ENCODE assay signal across 15 cellular contexts in the genomic region with DNA sequence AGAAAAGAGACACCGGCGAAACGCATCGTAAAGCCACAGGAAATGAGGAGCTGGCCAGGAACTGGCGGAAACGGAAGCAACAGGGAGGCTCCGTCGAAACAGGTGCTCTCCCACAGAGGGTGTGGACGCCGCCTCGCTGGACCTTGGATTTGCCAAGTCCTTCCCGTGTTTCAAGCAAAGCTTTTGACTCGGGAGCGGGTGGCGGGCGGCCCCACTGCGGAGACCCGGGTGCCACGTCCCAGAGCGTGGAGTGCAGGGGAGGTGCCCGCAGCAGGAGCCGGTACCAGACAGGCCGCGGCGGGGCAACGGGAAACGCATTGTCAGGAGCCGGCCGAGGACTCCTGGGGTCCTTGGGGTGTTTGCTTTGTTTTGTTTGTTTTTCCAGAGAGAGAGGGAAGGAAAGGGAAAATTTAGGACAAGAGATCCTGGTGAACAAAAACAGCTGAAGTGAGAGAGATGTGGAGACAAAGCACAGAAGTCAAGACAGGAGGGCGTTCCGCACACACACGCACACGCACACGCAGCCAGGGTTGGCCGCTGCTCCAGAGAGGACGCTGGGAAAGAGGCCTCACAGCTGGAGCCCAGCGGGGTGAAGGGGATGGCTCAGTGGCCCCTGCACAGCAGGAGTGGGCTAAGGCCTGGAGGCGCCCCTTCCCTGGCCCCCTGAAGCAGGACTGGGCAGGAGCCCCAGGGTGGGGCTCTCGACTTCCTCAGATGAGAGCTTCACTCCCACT. TPM values are rescaled to one million over a fixed set of nuclear protein-coding genes. Genes with fewer than 3 reads are reported as not detected.
A peak's percentile ranks its signal among the peaks of the same experiment; 100 is the strongest.
DNase-seq lines count a peak whose midpoint lies in the region; ATAC-seq and TF ChIP-seq lines count a peak whose summit lies in the region.
"Had no signal": no experiment of that assay in that cellular context is flagged by ENCODE, and none has a peak within 500 bp of the region (broad histone marks: within the 10 kb centered on the region; RNA-seq: fewer than 3 reads in every experiment).

No MANE protein-coding gene starts in this region.

- intact Hi-C loops in activated CD8-positive, alpha-beta T cell treated with anti-CD3 and anti-CD28 coated beads for 36 hours (cut with micrococcal nuclease) = no loop called here
- intact Hi-C loops in CD8-positive, alpha-beta T cell (cut with DNase I, micrococcal nuclease) = no loop called here
- intact Hi-C loops in mucosa of descending colon (cut with DNase I, micrococcal nuclease) = no loop called here

- ATAC-seq in activated CD8-positive, alpha-beta T cell treated with anti-CD3 and anti-CD28 coated beads, Interleukin-2, amount 10 ng/mL, durations not matched to agents 7 days and 5 days = no peak
- no peak for ATAC-seq in activated CD8-positive, alpha-beta T cell treated with anti-CD3 and anti-CD28 coated beads for 36 hours
- no peak for ATAC-seq in CD8-positive, alpha-beta T cell
- ATAC-seq in mucosa of descending colon = peak; percentile 40
- ATAC-seq: Panc1, Right ventricle myocardium inferior had no signal

- H3K27me3 ChIP-seq in CD8-positive, alpha-beta T cell (ENCODE audit: insufficient read depth, low read length) = no peaks in the 10 kb centered on the region

- H3K9me3 ChIP-seq in CD8-positive, alpha-beta T cell (ENCODE audit: low read length) = no peaks in the 10 kb centered on the region
- no peaks in the 10 kb centered on the region for H3K9me3 ChIP-seq in mucosa of descending colon

- no peak for TF ChIP-seq CTCF in activated CD8-positive, alpha-beta T cell treated with anti-CD3 and anti-CD28 coated beads for 36 hours (IDR thresholded peaks at IDR 0.05)
- no peak for TF ChIP-seq CTCF in CD8-positive, alpha-beta T cell (IDR thresholded peaks at IDR 0.05)
- TF ChIP-seq CTCF in VCaP (conservative IDR thresholded peaks at IDR 0.05) = no peak
- no peak for TF ChIP-seq CTCF in mucosa of descending colon (IDR thresholded peaks at IDR 0.05)

- CTCF ChIA-PET in activated CD8-positive, alpha-beta T cell treated with anti-CD3 and anti-CD28 coated beads, Interleukin-2, amount 10 ng/mL, durations not matched to agents 7 days and 5 days (lab: Charles Lee) = no interaction called here
- CTCF ChIA-PET in activated CD8-positive, alpha-beta T cell treated with anti-CD3 and anti-CD28 coated beads for 36 hours (lab: Charles Lee) = no interaction called here
- CTCF ChIA-PET in CD8-positive, alpha-beta T cell (lab: Charles Lee) = no interaction called here

- H3K27ac ChIP-seq in CD8-positive, alpha-beta T cell (ENCODE audit: low read depth, low read length) = no peak overlapping the region
- H3K27ac ChIP-seq in VCaP = peak overlapping the region; percentile 24
- H3K27ac ChIP-seq: KMS-11 had no signal

- H3K27me3 Mint-ChIP-seq in activated CD8-positive, alpha-beta T cell treated with anti-CD3 and anti-CD28 coated beads, Interleukin-2, amount 10 ng/mL, durations not matched to agents 7 days and 5 days (ENCODE audit: low read depth) = no peaks in the 10 kb centered on the region
- H3K27me3 Mint-ChIP-seq in activated CD8-positive, alpha-beta T cell treated with anti-CD3 and anti-CD28 coated beads for 36 hours = peaks cover 2% of the 10 kb centered on the region
- H3K27me3 Mint-ChIP-seq in CD8-positive, alpha-beta T cell (ENCODE audit: low read depth) = peaks cover 6% of the 10 kb centered on the region

- peak overlapping the region; percentile 49 for H3K27ac Mint-ChIP-seq in activated CD8-positive, alpha-beta T cell treated with anti-CD3 and anti-CD28 coated beads, Interleukin-2, amount 10 ng/mL, durations not matched to agents 7 days and 5 days
- no peak overlapping the region for H3K27ac Mint-ChIP-seq in activated CD8-positive, alpha-beta T cell treated with anti-CD3 and anti-CD28 coated beads for 36 hours
- peak overlapping the region; percentile 20 for H3K27ac Mint-ChIP-seq in CD8-positive, alpha-beta T cell

- H3K4me3 Mint-ChIP-seq in activated CD8-positive, alpha-beta T cell treated with anti-CD3 and anti-CD28 coated beads, Interleukin-2, amount 10 ng/mL, durations not matched to agents 7 days and 5 days = no peak overlapping the region
- no peak overlapping the region for H3K4me3 Mint-ChIP-seq in activated CD8-positive, alpha-beta T cell treated with anti-CD3 and anti-CD28 coated beads for 36 hours
- no peak overlapping the region for H3K4me3 Mint-ChIP-seq in CD8-positive, alpha-beta T cell

- POLR2A ChIA-PET in activated CD8-positive, alpha-beta T cell treated with anti-CD3 and anti-CD28 coated beads, Interleukin-2, amount 10 ng/mL, durations not matched to agents 7 days and 5 days (lab: Charles Lee) = no interaction called here
- POLR2A ChIA-PET in activated CD8-positive, alpha-beta T cell treated with anti-CD3 and anti-CD28 coated beads for 36 hours (lab: Charles Lee) = no interaction called here
- POLR2A ChIA-PET in CD8-positive, alpha-beta T cell (lab: Charles Lee) = no interaction called here

- H3K4me1 ChIP-seq in CD8-positive, alpha-beta T cell (ENCODE audit: insufficient read depth, low read length) = peaks cover 11% of the 10 kb centered on the region
- no peaks in the 10 kb centered on the region for H3K4me1 ChIP-seq in mucosa of descending colon (ENCODE audit: low read depth)

- no peaks in the 10 kb centered on the region for H3K9me3 Mint-ChIP-seq in activated CD8-positive, alpha-beta T cell treated with anti-CD3 and anti-CD28 coated beads, Interleukin-2, amount 10 ng/mL, durations not matched to agents 7 days and 5 days (ENCODE audit: insufficient read depth)
- H3K9me3 Mint-ChIP-seq in activated CD8-positive, alpha-beta T cell treated with anti-CD3 and anti-CD28 coated beads for 36 hours = no peaks in the 10 kb centered on the region
- H3K9me3 Mint-ChIP-seq in CD8-positive, alpha-beta T cell = no peaks in the 10 kb centered on the region

- no peaks in the 10 kb centered on the region for H3K36me3 ChIP-seq in CD8-positive, alpha-beta T cell (ENCODE audit: insufficient read depth, low read length)
- H3K36me3 ChIP-seq in mucosa of descending colon (ENCODE audit: low read depth) = no peaks in the 10 kb centered on the region

- H3K4me3 ChIP-seq in CD8-positive, alpha-beta T cell (ENCODE audit: low read depth, low read length) = no peak overlapping the region
- no peak overlapping the region for H3K4me3 ChIP-seq in mucosa of descending colon

- no peaks in the 10 kb centered on the region for H3K36me3 Mint-ChIP-seq in activated CD8-positive, alpha-beta T cell treated with anti-CD3 and anti-CD28 coated beads, Interleukin-2, amount 10 ng/mL, durations not matched to agents 7 days and 5 days (ENCODE audit: low read depth)
- H3K36me3 Mint-ChIP-seq in activated CD8-positive, alpha-beta T cell treated with anti-CD3 and anti-CD28 coated beads for 36 hours (ENCODE audit: low read depth) = no peaks in the 10 kb centered on the region
- no peaks in the 10 kb centered on the region for H3K36me3 Mint-ChIP-seq in CD8-positive, alpha-beta T cell

- no peak for DNase-seq in activated CD8-positive, alpha-beta T cell treated with anti-CD3 and anti-CD28 coated beads, Interleukin-2, amount 10 ng/mL, durations not matched to agents 7 days and 5 days
- no peak for DNase-seq in activated CD8-positive, alpha-beta T cell treated with anti-CD3 and anti-CD28 coated beads for 36 hours
- DNase-seq in CD8-positive, alpha-beta T cell = no peak
- DNase-seq in mucosa of descending colon = no peak
- no peak for DNase-seq in NCI-H1105 (lab: John Stamatoyannopoulos, UW)
- DNase-seq in HPDE6-E6E7 (ENCODE audit: extremely low spot score) = no peak
- DNase-seq: GOT3, NCI-H1436 treated with DMSO at 0.1 percent for 48 hours, NCI-H2081 treated with DMSO at 0.1 percent for 48 hours, NCI-H510A had no signal

- peaks cover 7% of the 10 kb centered on the region for H3K4me1 Mint-ChIP-seq in activated CD8-positive, alpha-beta T cell treated with anti-CD3 and anti-CD28 coated beads, Interleukin-2, amount 10 ng/mL, durations not matched to agents 7 days and 5 days (ENCODE audit: low read depth)
- peaks cover 3% of the 10 kb centered on the region for H3K4me1 Mint-ChIP-seq in activated CD8-positive, alpha-beta T cell treated with anti-CD3 and anti-CD28 coated beads for 36 hours (ENCODE audit: low read depth)
- no peaks in the 10 kb centered on the region for H3K4me1 Mint-ChIP-seq in CD8-positive, alpha-beta T cell (ENCODE audit: low read depth)

RNA-seq across cellular contexts. Expression of gene CHRNA4, which starts 50.9 kb away (rescaled TPM):
- total RNA-seq in activated CD8-positive, alpha-beta T cell treated with anti-CD3 and anti-CD28 coated beads, Interleukin-2, amount 10 ng/mL, durations not matched to agents 7 days and 5 days = not detected
- total RNA-seq in activated CD8-positive, alpha-beta T cell treated with anti-CD3 and anti-CD28 coated beads for 36 hours = not detected
- total RNA-seq in CD8-positive, alpha-beta T cell = not detected
- not detected for total RNA-seq in mucosa of descending colon
- total RNA-seq: M059J had no signal
